Comparison of ENCODE assay signal across 11 cellular contexts in the genomic region with DNA sequence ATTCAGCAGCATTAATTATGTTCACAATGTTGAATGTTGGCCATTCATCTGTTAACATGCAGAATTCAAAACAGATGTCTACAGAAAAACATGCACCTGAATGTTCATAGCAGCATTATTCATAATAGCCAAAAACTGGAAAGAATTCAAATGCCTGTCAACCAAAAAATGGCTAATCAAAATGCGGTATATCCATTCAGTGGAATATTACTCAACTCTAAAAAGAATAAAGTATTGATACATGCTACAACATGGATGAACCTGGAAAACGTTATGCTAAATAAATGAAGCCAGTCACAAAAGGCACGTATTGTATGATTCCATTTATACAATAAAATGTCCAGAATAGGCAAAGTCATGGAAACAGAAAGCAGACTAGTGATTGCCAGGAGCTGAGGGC.
"Had no signal": no experiment of that assay in that cellular context is flagged by ENCODE, and none has a peak within 500 bp of the region (broad histone marks: within the 10 kb centered on the region; RNA-seq: fewer than 3 reads in every experiment).

No MANE protein-coding gene starts in this region.

- ATAC-seq: GM23338, HCT116 had no signal

- DNase-seq: GM23248, GOT3, H7, H9, HCEC 1CT, HFFc6 had no signal

- H3K27ac ChIP-seq: GM23248 had no signal

- H3K4me2 ChIP-seq: GM23338 had no signal

- H2AFZ ChIP-seq: GM23248, GM23338 had no signal

- H3K9ac ChIP-seq: GM23248 had no signal

- FAIRE-seq: H1, H54 had no signal

- H3K4me1 ChIP-seq: HAP-1 had no signal

- H3K4me3 ChIP-seq: GM23248, GM23338, HAP-1 had no signal

- H3K9me3 ChIP-seq: HAP-1 had no signal
